Comparison of ENCODE assay signal across 21 cellular contexts in the genomic region with DNA sequence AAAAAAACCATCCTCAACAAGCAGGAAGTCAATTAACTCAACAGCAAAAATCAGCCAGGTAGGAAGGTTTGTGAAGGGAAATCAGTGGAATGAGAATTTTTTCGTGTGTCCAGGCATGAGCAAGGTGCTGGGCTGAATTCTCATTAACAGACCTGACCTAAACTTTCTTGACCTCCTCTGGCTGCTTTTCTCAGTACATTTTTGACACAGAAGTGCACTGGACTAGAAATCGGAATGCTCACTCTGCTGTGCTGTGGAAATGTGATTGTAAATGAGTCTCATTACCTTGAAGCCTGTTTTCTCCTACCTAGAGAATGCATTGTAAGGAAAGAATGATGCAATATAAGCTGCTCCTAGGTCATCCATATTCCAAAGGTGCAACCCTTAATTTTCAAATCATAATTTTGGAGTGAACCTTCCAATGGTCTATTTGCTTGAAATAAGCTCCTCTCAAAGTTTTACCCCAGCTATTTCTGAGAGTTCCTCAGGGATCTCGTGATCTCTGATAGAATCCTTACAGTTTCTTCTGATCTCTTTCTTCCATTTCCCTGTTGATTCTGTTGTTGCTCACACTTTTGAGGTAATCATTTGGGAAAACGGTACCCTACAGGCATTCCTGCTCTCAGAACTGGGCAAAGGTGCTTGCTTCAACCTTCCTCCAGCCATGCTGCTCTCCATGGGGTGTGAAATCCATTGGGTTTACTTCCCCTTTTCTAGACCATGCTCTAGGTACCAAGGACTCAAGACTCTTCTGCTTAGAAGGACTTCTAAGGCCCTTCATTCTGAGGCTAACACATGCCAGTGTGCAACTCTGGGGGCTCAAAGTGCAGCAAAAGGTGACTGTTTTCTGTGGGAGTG.
DNase-seq lines count a peak whose midpoint lies in the region; ATAC-seq, FAIRE-seq and TF ChIP-seq lines count a peak whose summit lies in the region.
"Had no signal": no experiment of that assay in that cellular context is flagged by ENCODE, and none has a peak within 500 bp of the region (broad histone marks: within the 10 kb centered on the region; RNA-seq: fewer than 3 reads in every experiment).

No MANE protein-coding gene starts in this region.

- H3K27ac Mint-ChIP-seq in activated naive CD8-positive, alpha-beta T cell treated with anti-CD3 and anti-CD28 coated beads, Interleukin-2, amount 10 ng/mL, durations not matched to agents 7 days and 5 days, result peak overlapping the region; percentile 14
- H3K27ac Mint-ChIP-seq in activated naive CD8-positive, alpha-beta T cell treated with anti-CD3 and anti-CD28 coated beads, Interleukin-2, amount 50 U/mL, for 24 hours, result no peak overlapping the region
- H3K27ac Mint-ChIP-seq in mesothelial cell of epicardium, result no peak overlapping the region
- H3K27ac Mint-ChIP-seq: activated CD8-positive, alpha-beta memory T cell treated with anti-CD3 and anti-CD28 coated beads, Interleukin-2, amount 10 ng/mL, durations not matched to agents 7 days and 5 days; activated naive CD4-positive, alpha-beta T cell treated with anti-CD3 and anti-CD28 coated beads, Interleukin-2, amount 10 ng/mL, durations not matched to agents 7 days and 5 days; B cell had no signal

- no peaks in the 10 kb centered on the region for H3K27me3 ChIP-seq in SJSA1 (replicated peaks)
- H3K27me3 ChIP-seq in keratinocyte (ENCODE audit: control insufficient read depth, extremely low read depth, insufficient read depth, low read length), result no peaks in the 10 kb centered on the region
- H3K27me3 ChIP-seq in effector memory CD4-positive, alpha-beta T cell (replicated peaks; ENCODE audit: control insufficient read depth, insufficient read depth, low read length, poor library complexity, severe bottlenecking), result no peaks in the 10 kb centered on the region
- H3K27me3 ChIP-seq: ascending aorta had no signal

- peak overlapping the region; percentile 55 for H2AFZ ChIP-seq in keratinocyte (ENCODE audit: control insufficient read depth, low read length)

- H3K36me3 ChIP-seq in SJSA1 (no peaks in the 10 kb centered on the region), keratinocyte (ENCODE audit: control insufficient read depth in 2 of 2, extremely low read depth in 1 of 2, insufficient read depth in 2 of 2, low read length in 2 of 2) (no peaks in the 10 kb centered on the region)
- H3K36me3 ChIP-seq in effector memory CD4-positive, alpha-beta T cell (ENCODE audit: control insufficient read depth, insufficient read depth, low read length), result no peaks in the 10 kb centered on the region
- H3K36me3 ChIP-seq: ascending aorta, lower lobe of right lung had no signal

- no peaks in the 10 kb centered on the region for H3K9me3 Mint-ChIP-seq in activated naive CD8-positive, alpha-beta T cell treated with anti-CD3 and anti-CD28 coated beads, Interleukin-2, amount 10 ng/mL, durations not matched to agents 7 days and 5 days
- H3K9me3 Mint-ChIP-seq in activated naive CD8-positive, alpha-beta T cell treated with anti-CD3 and anti-CD28 coated beads, Interleukin-2, amount 50 U/mL, for 24 hours, result no peaks in the 10 kb centered on the region
- no peaks in the 10 kb centered on the region for H3K9me3 Mint-ChIP-seq in mesothelial cell of epicardium
- H3K9me3 Mint-ChIP-seq: activated naive CD4-positive, alpha-beta T cell treated with anti-CD3 and anti-CD28 coated beads, Interleukin-2, amount 10 ng/mL, durations not matched to agents 7 days and 5 days had no signal

- no peak for ATAC-seq in activated naive CD8-positive, alpha-beta T cell treated with anti-CD3 and anti-CD28 coated beads, Interleukin-2, amount 10 ng/mL, durations not matched to agents 7 days and 5 days (ENCODE audit: low read depth)
- no peak for ATAC-seq in activated naive CD8-positive, alpha-beta T cell treated with anti-CD3 and anti-CD28 coated beads, Interleukin-2, amount 50 U/mL, for 24 hours
- ATAC-seq: activated CD8-positive, alpha-beta memory T cell treated with anti-CD3 and anti-CD28 coated beads, Interleukin-2, amount 10 ng/mL, durations not matched to agents 7 days and 5 days; lower lobe of right lung; Right ventricle myocardium inferior had no signal

- POLR2A ChIA-PET in activated naive CD8-positive, alpha-beta T cell treated with anti-CD3 and anti-CD28 coated beads, Interleukin-2, amount 10 ng/mL, durations not matched to agents 7 days and 5 days (lab: Charles Lee), result no interaction called here

- no peak overlapping the region for H3K4me3 ChIP-seq in SJSA1
- H3K4me3 ChIP-seq in keratinocyte (ENCODE audit: control insufficient read depth in 2 of 3, extremely low read depth in 1 of 3, insufficient read depth in 2 of 3, low read depth in 1 of 3, low read length in 3 of 3), result no peak overlapping the region
- no peak overlapping the region for H3K4me3 ChIP-seq in effector memory CD4-positive, alpha-beta T cell (ENCODE audit: insufficient read depth, low read depth, low read length, poor library complexity, severe bottlenecking)
- H3K4me3 ChIP-seq: ascending aorta, lower lobe of right lung had no signal

- H3K4me1 ChIP-seq in SJSA1 (replicated peaks) (peaks cover 68% of the 10 kb centered on the region), keratinocyte (ENCODE audit: control insufficient read depth, extremely low read depth, insufficient read depth, low read length) (peaks cover 72% of the 10 kb centered on the region)
- no peaks in the 10 kb centered on the region for H3K4me1 ChIP-seq in effector memory CD4-positive, alpha-beta T cell (ENCODE audit: control insufficient read depth, insufficient read depth, low read length, poor library complexity, severe bottlenecking)
- H3K4me1 ChIP-seq: ascending aorta, lower lobe of right lung had no signal

- H3K27ac ChIP-seq in SJSA1 (peak overlapping the region; percentile 96), keratinocyte (ENCODE audit: control insufficient read depth, insufficient read depth, low read length) (peak overlapping the region; percentile 87)
- no peak overlapping the region for H3K27ac ChIP-seq in effector memory CD4-positive, alpha-beta T cell (ENCODE audit: insufficient read depth, low read length, poor library complexity, severe bottlenecking)
- H3K27ac ChIP-seq: ascending aorta, lower lobe of right lung had no signal

- H4K20me1 ChIP-seq in keratinocyte (ENCODE audit: control insufficient read depth, extremely low read depth, insufficient read depth, low read length), result no peaks in the 10 kb centered on the region

- no peaks in the 10 kb centered on the region for H3K27me3 Mint-ChIP-seq in activated naive CD8-positive, alpha-beta T cell treated with anti-CD3 and anti-CD28 coated beads, Interleukin-2, amount 10 ng/mL, durations not matched to agents 7 days and 5 days
- H3K27me3 Mint-ChIP-seq in activated naive CD8-positive, alpha-beta T cell treated with anti-CD3 and anti-CD28 coated beads, Interleukin-2, amount 50 U/mL, for 24 hours, result peaks cover 3% of the 10 kb centered on the region
- H3K27me3 Mint-ChIP-seq in mesothelial cell of epicardium (ENCODE audit: low read depth), result peaks cover 11% of the 10 kb centered on the region
- H3K27me3 Mint-ChIP-seq: activated CD8-positive, alpha-beta memory T cell treated with anti-CD3 and anti-CD28 coated beads, Interleukin-2, amount 10 ng/mL, durations not matched to agents 7 days and 5 days; activated naive CD4-positive, alpha-beta T cell treated with anti-CD3 and anti-CD28 coated beads, Interleukin-2, amount 10 ng/mL, durations not matched to agents 7 days and 5 days had no signal

- TF ChIP-seq CTCF in keratinocyte (optimal IDR thresholded peaks at IDR 0.05 in 1 of 3, IDR thresholded peaks at IDR 0.05 in 1 of 3, conservative IDR thresholded peaks at IDR 0.05 in 1 of 3; ENCODE audit: extremely low read depth in 1 of 3, insufficient read depth in 2 of 3, low read length in 3 of 3), result no peak
- no peak for TF ChIP-seq CTCF in mesothelial cell of epicardium (IDR thresholded peaks at IDR 0.05; ENCODE audit: unreplicated experiment)

- H3K79me2 ChIP-seq in keratinocyte (ENCODE audit: control insufficient read depth, insufficient read depth, low read length), result no peaks in the 10 kb centered on the region

- dilution Hi-C loops in keratinocyte (cut with MboI; ENCODE audit: extremely low pct_ligation_motif_present, low sequenced_read_pairs), result no loop called here

- H3K4me1 Mint-ChIP-seq in activated naive CD8-positive, alpha-beta T cell treated with anti-CD3 and anti-CD28 coated beads, Interleukin-2, amount 10 ng/mL, durations not matched to agents 7 days and 5 days, result peaks cover 15% of the 10 kb centered on the region
- H3K4me1 Mint-ChIP-seq in activated naive CD8-positive, alpha-beta T cell treated with anti-CD3 and anti-CD28 coated beads, Interleukin-2, amount 50 U/mL, for 24 hours, result peaks cover 17% of the 10 kb centered on the region
- H3K4me1 Mint-ChIP-seq in mesothelial cell of epicardium, result peaks cover 23% of the 10 kb centered on the region
- H3K4me1 Mint-ChIP-seq: B cell had no signal

- H3K9me3 ChIP-seq in SJSA1 (replicated peaks) (no peaks in the 10 kb centered on the region), keratinocyte (ENCODE audit: control insufficient read depth, low read depth, low read length) (no peaks in the 10 kb centered on the region)
- no peaks in the 10 kb centered on the region for H3K9me3 ChIP-seq in effector memory CD4-positive, alpha-beta T cell (ENCODE audit: control insufficient read depth, low read length)
- H3K9me3 ChIP-seq: ascending aorta, lower lobe of right lung had no signal

- FAIRE-seq in keratinocyte (lab: Jason Lieb, UNC), result no peak
- FAIRE-seq: GM12891 had no signal

- H3K9me1 ChIP-seq in keratinocyte (ENCODE audit: control insufficient read depth, extremely low read depth, insufficient read depth, low read length), result no peaks in the 10 kb centered on the region

- H3K4me2 ChIP-seq in keratinocyte (ENCODE audit: control insufficient read depth, extremely low read depth, insufficient read depth, low read depth, low read length), result no peak overlapping the region

- H3K36me3 Mint-ChIP-seq in activated naive CD8-positive, alpha-beta T cell treated with anti-CD3 and anti-CD28 coated beads, Interleukin-2, amount 10 ng/mL, durations not matched to agents 7 days and 5 days, result no peaks in the 10 kb centered on the region
- no peaks in the 10 kb centered on the region for H3K36me3 Mint-ChIP-seq in activated naive CD8-positive, alpha-beta T cell treated with anti-CD3 and anti-CD28 coated beads, Interleukin-2, amount 50 U/mL, for 24 hours (ENCODE audit: low read depth)
- H3K36me3 Mint-ChIP-seq in mesothelial cell of epicardium, result no peaks in the 10 kb centered on the region
- H3K36me3 Mint-ChIP-seq: activated naive CD4-positive, alpha-beta T cell treated with anti-CD3 and anti-CD28 coated beads, Interleukin-2, amount 10 ng/mL, durations not matched to agents 7 days and 5 days had no signal

- DNase-seq in activated naive CD8-positive, alpha-beta T cell treated with anti-CD3 and anti-CD28 coated beads, Interleukin-2, amount 10 ng/mL, durations not matched to agents 7 days and 5 days, result no peak
- DNase-seq in activated naive CD8-positive, alpha-beta T cell treated with anti-CD3 and anti-CD28 coated beads, Interleukin-2, amount 50 U/mL, for 24 hours, result no peak
- DNase-seq in SJSA1 (ENCODE audit: low read depth in 1 of 2, low spot score in 2 of 2) (no peak), keratinocyte (ENCODE audit: low read depth, low spot score) (no peak), mesothelial cell of epicardium (ENCODE audit: low spot score in 2 of 2, unreplicated experiment in 2 of 2) (no peak), NCI-H1417 treated with DMSO at 0.1 percent for 48 hours (lab: John Stamatoyannopoulos, UW) (no peak), HT-29 (ENCODE audit: low spot score) (no peak)
- no peak for DNase-seq in effector memory CD4-positive, alpha-beta T cell
- DNase-seq: activated CD4-positive, alpha-beta T cell treated with anti-CD3 and anti-CD28 coated beads for 4 hours; activated CD8-positive, alpha-beta memory T cell treated with anti-CD3 and anti-CD28 coated beads, Interleukin-2, amount 10 ng/mL, durations not matched to agents 7 days and 5 days; activated naive CD4-positive, alpha-beta T cell treated with anti-CD3 and anti-CD28 coated beads, Interleukin-2, amount 10 ng/mL, durations not matched to agents 7 days and 5 days; foreskin melanocyte; hippocampal formation; lower lobe of right lung; NCI-H524 treated with DMSO at 0.1 percent for 48 hours; stimulated activated CD4-positive, alpha-beta T cell treated with anti-CD3 and anti-CD28 coated beads, Interleukin-4, amount 100 ng/mL, for 1 hour; stimulated activated naive CD4-positive, alpha-beta T cell treated with Interleukin-2 at 50 U/mL for 16 hours had no signal

- H3K4me3 Mint-ChIP-seq in activated naive CD8-positive, alpha-beta T cell treated with anti-CD3 and anti-CD28 coated beads, Interleukin-2, amount 10 ng/mL, durations not matched to agents 7 days and 5 days, result no peak overlapping the region
- no peak overlapping the region for H3K4me3 Mint-ChIP-seq in activated naive CD8-positive, alpha-beta T cell treated with anti-CD3 and anti-CD28 coated beads, Interleukin-2, amount 50 U/mL, for 24 hours
- no peak overlapping the region for H3K4me3 Mint-ChIP-seq in mesothelial cell of epicardium
- H3K4me3 Mint-ChIP-seq: activated CD8-positive, alpha-beta memory T cell treated with anti-CD3 and anti-CD28 coated beads, Interleukin-2, amount 10 ng/mL, durations not matched to agents 7 days and 5 days; activated naive CD4-positive, alpha-beta T cell treated with anti-CD3 and anti-CD28 coated beads, Interleukin-2, amount 10 ng/mL, durations not matched to agents 7 days and 5 days; B cell had no signal

- peak overlapping the region; percentile 18 for H3K9ac ChIP-seq in keratinocyte (ENCODE audit: control insufficient read depth, extremely low read depth, insufficient read depth, low read length)
